In the genomic region with DNA sequence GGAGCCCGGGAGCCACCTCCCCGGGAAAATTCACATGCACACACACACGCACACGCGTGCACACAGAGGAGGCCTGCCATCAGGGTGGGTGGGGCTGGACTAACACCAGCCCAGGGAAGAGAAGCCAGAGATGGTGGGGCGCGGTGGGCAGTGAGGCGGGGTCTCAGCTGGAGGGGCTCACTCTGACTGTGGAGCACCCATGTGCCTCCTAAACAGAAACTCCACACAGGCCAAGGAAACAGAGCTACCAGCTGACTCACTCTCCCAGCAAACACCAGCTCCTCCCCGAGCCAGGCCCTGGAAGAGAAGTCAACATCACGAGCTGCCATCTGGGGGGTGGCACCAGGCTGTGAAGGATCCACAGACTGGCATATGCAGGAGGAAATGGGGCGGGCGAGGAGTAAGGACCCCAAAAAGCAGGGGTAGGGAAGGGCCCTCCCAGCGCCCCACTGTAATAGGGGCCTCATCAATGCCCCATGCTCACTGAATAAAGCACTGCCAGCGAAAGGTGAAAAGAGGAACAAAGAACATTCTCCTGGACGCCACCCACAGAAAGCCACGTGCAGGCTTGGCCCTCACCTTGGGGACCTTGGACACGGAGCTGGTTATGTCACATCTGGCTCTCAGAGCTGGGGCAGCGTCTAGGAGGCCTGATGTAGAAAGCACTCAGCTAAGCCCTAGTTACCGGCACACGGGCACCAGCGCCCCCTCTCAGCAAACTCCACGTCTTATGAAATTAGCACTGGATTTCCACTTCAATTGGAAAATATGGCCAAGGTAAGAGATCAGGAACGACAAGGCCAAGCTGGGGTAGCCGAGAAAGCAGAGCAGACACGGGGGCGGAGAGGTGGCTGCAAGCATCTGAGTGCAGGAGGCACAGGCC, we compare ENCODE assay signal across 8 cellular contexts. TPM values are rescaled to one million over a fixed set of nuclear protein-coding genes. Genes with fewer than 3 reads are reported as not detected.
DNase-seq lines count a peak whose midpoint lies in the region; ATAC-seq, FAIRE-seq and TF ChIP-seq lines count a peak whose summit lies in the region.

No MANE protein-coding gene starts in this region.

- DNase-seq in GM12892 (ENCODE audit: insufficient read length) (no peak), HL-60 (ENCODE audit: low read depth in 1 of 2, low spot score in 1 of 2) (peak in 1 of 2 experiments; percentile 68), activated B cell treated with CpG ODN at 0.5 μM for 24 hours (peak; percentile 47), heart left ventricle (peak in 3 of 5 donors; percentile 46 to 74 (median 67)), posterior cingulate gyrus (peak; percentile 76 to 97 (median 86)), DMS79 treated with DMSO at 0.1 percent for 48 hours (lab: John Stamatoyannopoulos, UW) (no peak), NCI-H345 treated with DMSO at 0.1 percent for 48 hours (lab: John Stamatoyannopoulos, UW; ENCODE audit: unreplicated experiment) (no peak)
- no peak for DNase-seq in activated T-helper 2 cell treated with anti-CD3 and anti-CD28 coated beads, Interferon-gamma antibody, Interleukin-2, Interleukin-4, amounts not matched to agents 10 μg/mL and 5 μg/mL and 100 μg/mL, durations not matched to agents 14 hours and 24 hours and 36 hours (ENCODE audit: low spot score)

- no peak for TF ChIP-seq CTCF in HL-60 (IDR thresholded peaks at IDR 0.05; ENCODE audit: insufficient read depth, low read length)
- TF ChIP-seq CTCF in activated B cell treated with CpG ODN at 0.5 μM for 24 hours (IDR thresholded peaks at IDR 0.05) = no peak
- TF ChIP-seq CTCF in heart left ventricle (IDR thresholded peaks at IDR 0.05) = peak in 2 of 12 donors; percentile 16 to 18

- H3K36me3 ChIP-seq in heart left ventricle = no peaks in the 10 kb centered on the region

- FAIRE-seq in GM12892 (lab: Jason Lieb, UNC) = peak; percentile 96

- peak overlapping the region; percentile 63 for H3K27ac Mint-ChIP-seq in activated B cell treated with CpG ODN at 0.5 μM for 24 hours
- H3K27ac Mint-ChIP-seq in activated T-helper 2 cell treated with anti-CD3 and anti-CD28 coated beads, Interferon-gamma antibody, Interleukin-2, Interleukin-4, amounts not matched to agents 10 μg/mL and 5 μg/mL and 100 μg/mL, durations not matched to agents 14 hours and 24 hours and 36 hours = no peak overlapping the region

- peak overlapping the region; percentile 15; the same call in 1 of the 2 replicates for H3K27ac ChIP-seq in HL-60 (replicated peaks)
- peak overlapping the region; percentile 12 to 90 (median 84) for H3K27ac ChIP-seq in heart left ventricle

- intact Hi-C loops in activated B cell treated with CpG ODN at 0.5 μM for 24 hours (cut with micrococcal nuclease) = loop anchor here (1.0 to 10.0 kb wide), 3 partner anchors 24 to 244 kb away; partner anchors contain the start of gene PLD4
- intact Hi-C loops in heart left ventricle (cut with DNase I) = no loop called here
- intact Hi-C loops in posterior cingulate gyrus (cut with DNase I) = loop anchor here (1.0 kb wide), 1 partner anchor 16 kb away; no protein-coding TSS in a partner anchor
- intact Hi-C loops in activated T-helper 2 cell treated with anti-CD3 and anti-CD28 coated beads, Interferon-gamma antibody, Interleukin-2, Interleukin-4, amounts not matched to agents 10 μg/mL and 5 μg/mL and 100 μg/mL, durations not matched to agents 14 hours and 24 hours and 36 hours (cut with micrococcal nuclease) = no loop called here

- TF ChIP-seq POLR2A in GM12892 (IDR thresholded peaks at IDR 0.05; ENCODE audit: low read depth, low read length) (no peak), heart left ventricle (IDR thresholded peaks at IDR 0.05) (no peak)

- no peaks in the 10 kb centered on the region for H3K36me3 Mint-ChIP-seq in activated B cell treated with CpG ODN at 0.5 μM for 24 hours (ENCODE audit: low read depth)
- H3K36me3 Mint-ChIP-seq in activated T-helper 2 cell treated with anti-CD3 and anti-CD28 coated beads, Interferon-gamma antibody, Interleukin-2, Interleukin-4, amounts not matched to agents 10 μg/mL and 5 μg/mL and 100 μg/mL, durations not matched to agents 14 hours and 24 hours and 36 hours (ENCODE audit: low read depth) = no peaks in the 10 kb centered on the region

- peaks cover 65% of the 10 kb centered on the region for H3K4me1 Mint-ChIP-seq in activated B cell treated with CpG ODN at 0.5 μM for 24 hours
- H3K4me1 Mint-ChIP-seq in activated T-helper 2 cell treated with anti-CD3 and anti-CD28 coated beads, Interferon-gamma antibody, Interleukin-2, Interleukin-4, amounts not matched to agents 10 μg/mL and 5 μg/mL and 100 μg/mL, durations not matched to agents 14 hours and 24 hours and 36 hours (ENCODE audit: low read depth) = peaks cover 18% of the 10 kb centered on the region

- no peaks in the 10 kb centered on the region for H3K27me3 Mint-ChIP-seq in activated B cell treated with CpG ODN at 0.5 μM for 24 hours
- H3K27me3 Mint-ChIP-seq in activated T-helper 2 cell treated with anti-CD3 and anti-CD28 coated beads, Interferon-gamma antibody, Interleukin-2, Interleukin-4, amounts not matched to agents 10 μg/mL and 5 μg/mL and 100 μg/mL, durations not matched to agents 14 hours and 24 hours and 36 hours (ENCODE audit: low read depth) = peaks cover 2% of the 10 kb centered on the region

- 51 to 59% (median 56%) methylated on average over 26 of the region's 26 CpGs for WGBS in heart left ventricle, 4 donors

- CTCF ChIA-PET in activated B cell treated with CpG ODN at 0.5 μM for 24 hours (lab: Charles Lee) = interaction anchor here (0.8 to 2.3 kb wide), 8 partner anchors 8 to 34 kb away, joined by 3 to 14 read pairs (median 6); no protein-coding TSS in a partner anchor

- POLR2A ChIA-PET in activated B cell treated with CpG ODN at 0.5 μM for 24 hours (lab: Charles Lee) = interaction anchor here (1.0 to 6.9 kb wide), 7 partner anchors 9 to 72 kb away, joined by 3 to 182 read pairs (median 5); partner anchors contain the start of gene SIVA1

- H3K27me3 ChIP-seq in HL-60 (ENCODE audit: insufficient read depth, poor library complexity, severe bottlenecking) = no peaks in the 10 kb centered on the region
- no peaks in the 10 kb centered on the region for H3K27me3 ChIP-seq in heart left ventricle

- H3K4me1 ChIP-seq in heart left ventricle = peaks cover 31 to 66% (median 58%) of the 10 kb centered on the region in 12 donors

- no peak overlapping the region for H3K4me3 ChIP-seq in HL-60 (replicated peaks; ENCODE audit: insufficient read depth, low read length)
- peak overlapping the region in 7 of 12 donors; percentile 19 to 47 (median 31) for H3K4me3 ChIP-seq in heart left ventricle

- H3K9me3 Mint-ChIP-seq in activated B cell treated with CpG ODN at 0.5 μM for 24 hours = no peaks in the 10 kb centered on the region
- no peaks in the 10 kb centered on the region for H3K9me3 Mint-ChIP-seq in activated T-helper 2 cell treated with anti-CD3 and anti-CD28 coated beads, Interferon-gamma antibody, Interleukin-2, Interleukin-4, amounts not matched to agents 10 μg/mL and 5 μg/mL and 100 μg/mL, durations not matched to agents 14 hours and 24 hours and 36 hours

- peak overlapping the region; percentile 21 for H3K4me3 Mint-ChIP-seq in activated B cell treated with CpG ODN at 0.5 μM for 24 hours
- no peak overlapping the region for H3K4me3 Mint-ChIP-seq in activated T-helper 2 cell treated with anti-CD3 and anti-CD28 coated beads, Interferon-gamma antibody, Interleukin-2, Interleukin-4, amounts not matched to agents 10 μg/mL and 5 μg/mL and 100 μg/mL, durations not matched to agents 14 hours and 24 hours and 36 hours (ENCODE audit: low read depth)

- ATAC-seq in activated B cell treated with CpG ODN at 0.5 μM for 24 hours (ENCODE audit: low read depth) (peak; percentile 64), heart left ventricle (peak in 3 of 4 donors; percentile 8 to 23 (median 18))

- no peaks in the 10 kb centered on the region for H3K9me3 ChIP-seq in heart left ventricle

RNA-seq across cellular contexts. Expression of gene INF2, which starts 8.4 kb away (rescaled TPM):
- 7.4 TPM for polyA plus RNA-seq in GM12892 (2012; ENCODE audit: missing spikeins)
- total RNA-seq in activated B cell treated with CpG ODN at 0.5 μM for 24 hours (38.6 and 47.2 TPM in 2 replicates), heart left ventricle (10 to 100 TPM; 26.0 to 58.9 (median 28.8) TPM)
- 10 to 100 TPM; 27.3 to 32.5 TPM for polyA plus RNA-seq in heart left ventricle
- total RNA-seq in activated T-helper 2 cell treated with anti-CD3 and anti-CD28 coated beads, Interferon-gamma antibody, Interleukin-2, Interleukin-4, amounts not matched to agents 10 μg/mL and 5 μg/mL and 100 μg/mL, durations not matched to agents 14 hours and 24 hours and 36 hours = 93.7 and 93.8 TPM in 2 replicates

RNA-seq across cellular contexts. Expression of gene ADSS1, which starts 43.0 kb away (rescaled TPM):
- polyA plus RNA-seq in GM12892 (2012; ENCODE audit: missing spikeins) = not detected
- total RNA-seq in activated B cell treated with CpG ODN at 0.5 μM for 24 hours (0.18 and 0.39 TPM in 2 replicates), heart left ventricle (100 to 1,000 TPM in 8 of 9 donors, 10 to 100 TPM in 1; 78.9 to 247 (median 160) TPM)
- 100 to 1,000 TPM in 1 of 2 donors, 10 to 100 TPM in 1; 64.7 to 258 TPM for polyA plus RNA-seq in heart left ventricle
- 1.1 and 2.4 TPM in 2 replicates for total RNA-seq in activated T-helper 2 cell treated with anti-CD3 and anti-CD28 coated beads, Interferon-gamma antibody, Interleukin-2, Interleukin-4, amounts not matched to agents 10 μg/mL and 5 μg/mL and 100 μg/mL, durations not matched to agents 14 hours and 24 hours and 36 hours

Comparison
In these comparisons a context has a peak if more than half of its experiments do, and no peak if none do; other contexts are left out.
1. DNase-seq: peak in activated B cell treated with CpG ODN at 0.5 μM for 24 hours (single experiment), heart left ventricle (3 of 5) and posterior cingulate gyrus (10 of 10); none in GM12892 (single experiment), activated T-helper 2 cell treated with anti-CD3 and anti-CD28 coated beads, Interferon-gamma antibody, Interleukin-2, Interleukin-4, amounts not matched to agents 10 μg/mL and 5 μg/mL and 100 μg/mL, durations not matched to agents 14 hours and 24 hours and 36 hours (single experiment), DMS79 treated with DMSO at 0.1 percent for 48 hours (single experiment) and NCI-H345 treated with DMSO at 0.1 percent for 48 hours (single experiment).
2. RNA of gene ADSS1, which starts 43.0 kb away (total RNA-seq): 78.9 to 247 TPM in heart left ventricle; 1.1 to 2.4 TPM in activated T-helper 2 cell treated with anti-CD3 and anti-CD28 coated beads, Interferon-gamma antibody, Interleukin-2, Interleukin-4, amounts not matched to agents 10 μg/mL and 5 μg/mL and 100 μg/mL, durations not matched to agents 14 hours and 24 hours and 36 hours and 0.18 to 0.39 TPM in activated B cell treated with CpG ODN at 0.5 μM for 24 hours; every median in the first group is over 10 times any median in the second.
3. intact Hi-C loops: an anchor here in activated B cell treated with CpG ODN at 0.5 μM for 24 hours (1.0 to 10.0 kb wide) and posterior cingulate gyrus (1.0 kb wide); none called in heart left ventricle and activated T-helper 2 cell treated with anti-CD3 and anti-CD28 coated beads, Interferon-gamma antibody, Interleukin-2, Interleukin-4, amounts not matched to agents 10 μg/mL and 5 μg/mL and 100 μg/mL, durations not matched to agents 14 hours and 24 hours and 36 hours.